Comparison of ENCODE assay signal across 8 cellular contexts in the genomic region with DNA sequence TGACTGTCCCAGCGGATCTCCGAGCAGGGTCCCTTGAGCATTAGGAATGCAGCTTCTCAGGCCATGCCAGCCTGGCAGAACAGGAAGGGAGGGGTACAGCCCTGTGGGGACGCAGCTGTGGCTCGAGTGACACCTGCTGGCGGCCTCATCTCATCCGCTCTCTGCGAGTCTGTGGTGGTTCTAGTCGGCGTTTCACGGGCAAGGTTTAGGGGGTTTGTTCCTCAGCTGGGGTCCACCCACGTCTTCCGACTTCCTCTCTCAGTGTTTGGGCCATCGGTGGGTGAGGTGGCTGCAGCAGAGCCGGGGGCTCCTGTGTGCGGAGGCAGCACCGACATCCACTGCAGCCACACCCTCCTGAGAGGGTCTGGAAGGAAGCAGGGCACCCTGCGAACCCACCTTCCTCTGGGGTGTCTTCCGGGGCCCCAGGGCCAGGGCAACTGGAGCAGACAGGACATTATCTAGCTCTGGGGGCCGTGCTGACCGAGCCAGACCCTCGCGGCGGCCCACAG. TPM values are rescaled to one million over a fixed set of nuclear protein-coding genes. Genes with fewer than 3 reads are reported as not detected.
DNase-seq lines count a peak whose midpoint lies in the region; ATAC-seq and TF ChIP-seq lines count a peak whose summit lies in the region.

No MANE protein-coding gene starts in this region.

- peak; percentile 75 for DNase-seq in A172 (ENCODE audit: low spot score)
- DNase-seq in NCI-H2196 (lab: John Stamatoyannopoulos, UW; ENCODE audit: unreplicated experiment) = peak; percentile 33
- DNase-seq in activated CD4-positive, alpha-beta T cell treated with anti-CD3 and anti-CD28 coated beads for 4 hours = peak; percentile 65 to 72
- peak; percentile 82 for DNase-seq in cerebellar cortex (ENCODE audit: low spot score)
- peak; percentile 58 to 75 (median 59) for DNase-seq in stimulated activated CD4-positive, alpha-beta T cell treated with anti-CD3 and anti-CD28 coated beads, TNF-alpha, amount 100 ng/mL, for 24 hours (ENCODE audit: low read depth in 3 of 3)

- peaks cover 0 to 2% (median under 1%) of the 10 kb centered on the region in 4 donors for H3K27me3 ChIP-seq in liver (ENCODE audit: control insufficient read depth in 4 of 4, insufficient read depth in 4 of 4, low read length in 3 of 4)

- TF ChIP-seq RAD21 in liver (IDR thresholded peaks at IDR 0.05) = peak; percentile 77 to 84

- no peak overlapping the region for H3K4me3 ChIP-seq in GM12875 (ENCODE audit: low read depth, low read length)
- H3K4me3 ChIP-seq in liver (ENCODE audit: low read depth in 1 of 3, low read length in 3 of 3) = no peak overlapping the region

- 26% methylated on average over 23 of the region's 23 CpGs for whole genome bisulfite sequencing in liver

- TF ChIP-seq CTCF in GM12875 (IDR thresholded peaks at IDR 0.05; ENCODE audit: borderline replicate concordance, insufficient read depth, low read depth, low read length) (peak; percentile 81), liver (IDR thresholded peaks at IDR 0.05; ENCODE audit: low read depth, low read length, missing input control) (peak; percentile 50)

- H3K4me1 ChIP-seq in liver (ENCODE audit: control insufficient read depth in 4 of 4, insufficient read depth in 4 of 4, low read length in 3 of 4) = peaks cover 2 to 15% (median 12%) of the 10 kb centered on the region in 4 donors

- no peak for ATAC-seq in HG03175 (IDR thresholded peaks at IDR 0.05; ENCODE audit: unreplicated experiment)

- H3K9ac ChIP-seq in liver (ENCODE audit: low read depth in 1 of 2, low read length in 2 of 2) = no peak overlapping the region

- peaks cover 0 to 5% (median 0%) of the 10 kb centered on the region in 4 donors for H3K9me3 ChIP-seq in liver (ENCODE audit: control insufficient read depth in 4 of 4, low read length in 3 of 4)

- H3K27ac ChIP-seq in liver (ENCODE audit: low read depth in 1 of 2, low read length in 2 of 2) = no peak overlapping the region

- H3K36me3 ChIP-seq in liver (ENCODE audit: control insufficient read depth in 4 of 4, insufficient read depth in 3 of 4, low read depth in 1 of 4, low read length in 3 of 4) = no peaks in the 10 kb centered on the region

TF ChIP-seq in liver, 16 proteins besides CTCF, POLR2A, EP300 and RAD21:
- TF ChIP-seq RXRA (IDR thresholded peaks at IDR 0.05) = no peak
- TF ChIP-seq JUND (IDR thresholded peaks at IDR 0.05) = no peak
- TF ChIP-seq YY1 (IDR thresholded peaks at IDR 0.05) = no peak
- TF ChIP-seq FOXA2 (IDR thresholded peaks at IDR 0.05) = no peak
- TF ChIP-seq, protein P1, sequence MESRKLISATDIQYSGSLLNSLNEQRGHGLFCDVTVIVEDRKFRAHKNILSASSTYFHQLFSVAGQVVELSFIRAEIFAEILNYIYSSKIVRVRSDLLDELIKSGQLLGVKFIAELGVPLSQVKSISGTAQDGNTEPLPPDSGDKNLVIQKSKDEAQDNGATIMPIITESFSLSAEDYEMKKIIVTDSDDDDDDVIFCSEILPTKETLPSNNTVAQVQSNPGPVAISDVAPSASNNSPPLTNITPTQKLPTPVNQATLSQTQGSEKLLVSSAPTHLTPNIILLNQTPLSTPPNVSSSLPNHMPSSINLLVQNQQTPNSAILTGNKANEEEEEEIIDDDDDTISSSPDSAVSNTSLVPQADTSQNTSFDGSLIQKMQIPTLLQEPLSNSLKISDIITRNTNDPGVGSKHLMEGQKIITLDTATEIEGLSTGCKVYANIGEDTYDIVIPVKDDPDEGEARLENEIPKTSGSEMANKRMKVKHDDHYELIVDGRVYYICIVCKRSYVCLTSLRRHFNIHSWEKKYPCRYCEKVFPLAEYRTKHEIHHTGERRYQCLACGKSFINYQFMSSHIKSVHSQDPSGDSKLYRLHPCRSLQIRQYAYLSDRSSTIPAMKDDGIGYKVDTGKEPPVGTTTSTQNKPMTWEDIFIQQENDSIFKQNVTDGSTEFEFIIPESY (IDR thresholded peaks at IDR 0.05) = no peak
- no peak for TF ChIP-seq GABPA (IDR thresholded peaks at IDR 0.05 in 1 of 2, conservative IDR thresholded peaks at IDR 0.05 in 1 of 2)
- TF ChIP-seq, protein P2, sequence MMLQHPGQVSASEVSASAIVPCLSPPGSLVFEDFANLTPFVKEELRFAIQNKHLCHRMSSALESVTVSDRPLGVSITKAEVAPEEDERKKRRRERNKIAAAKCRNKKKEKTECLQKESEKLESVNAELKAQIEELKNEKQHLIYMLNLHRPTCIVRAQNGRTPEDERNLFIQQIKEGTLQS (IDR thresholded peaks at IDR 0.05) = no peak
- TF ChIP-seq NR2F2 (IDR thresholded peaks at IDR 0.05) = no peak
- TF ChIP-seq SP1 (IDR thresholded peaks at IDR 0.05) = no peak
- TF ChIP-seq TAF1 (conservative IDR thresholded peaks at IDR 0.05) = no peak
- TF ChIP-seq, protein P3, sequence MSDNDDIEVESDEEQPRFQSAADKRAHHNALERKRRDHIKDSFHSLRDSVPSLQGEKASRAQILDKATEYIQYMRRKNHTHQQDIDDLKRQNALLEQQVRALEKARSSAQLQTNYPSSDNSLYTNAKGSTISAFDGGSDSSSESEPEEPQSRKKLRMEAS (IDR thresholded peaks at IDR 0.05) = no peak
- TF ChIP-seq, protein P4, sequence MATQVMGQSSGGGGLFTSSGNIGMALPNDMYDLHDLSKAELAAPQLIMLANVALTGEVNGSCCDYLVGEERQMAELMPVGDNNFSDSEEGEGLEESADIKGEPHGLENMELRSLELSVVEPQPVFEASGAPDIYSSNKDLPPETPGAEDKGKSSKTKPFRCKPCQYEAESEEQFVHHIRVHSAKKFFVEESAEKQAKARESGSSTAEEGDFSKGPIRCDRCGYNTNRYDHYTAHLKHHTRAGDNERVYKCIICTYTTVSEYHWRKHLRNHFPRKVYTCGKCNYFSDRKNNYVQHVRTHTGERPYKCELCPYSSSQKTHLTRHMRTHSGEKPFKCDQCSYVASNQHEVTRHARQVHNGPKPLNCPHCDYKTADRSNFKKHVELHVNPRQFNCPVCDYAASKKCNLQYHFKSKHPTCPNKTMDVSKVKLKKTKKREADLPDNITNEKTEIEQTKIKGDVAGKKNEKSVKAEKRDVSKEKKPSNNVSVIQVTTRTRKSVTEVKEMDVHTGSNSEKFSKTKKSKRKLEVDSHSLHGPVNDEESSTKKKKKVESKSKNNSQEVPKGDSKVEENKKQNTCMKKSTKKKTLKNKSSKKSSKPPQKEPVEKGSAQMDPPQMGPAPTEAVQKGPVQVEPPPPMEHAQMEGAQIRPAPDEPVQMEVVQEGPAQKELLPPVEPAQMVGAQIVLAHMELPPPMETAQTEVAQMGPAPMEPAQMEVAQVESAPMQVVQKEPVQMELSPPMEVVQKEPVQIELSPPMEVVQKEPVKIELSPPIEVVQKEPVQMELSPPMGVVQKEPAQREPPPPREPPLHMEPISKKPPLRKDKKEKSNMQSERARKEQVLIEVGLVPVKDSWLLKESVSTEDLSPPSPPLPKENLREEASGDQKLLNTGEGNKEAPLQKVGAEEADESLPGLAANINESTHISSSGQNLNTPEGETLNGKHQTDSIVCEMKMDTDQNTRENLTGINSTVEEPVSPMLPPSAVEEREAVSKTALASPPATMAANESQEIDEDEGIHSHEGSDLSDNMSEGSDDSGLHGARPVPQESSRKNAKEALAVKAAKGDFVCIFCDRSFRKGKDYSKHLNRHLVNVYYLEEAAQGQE (IDR thresholded peaks at IDR 0.05) = no peak
- TF ChIP-seq FOXA1 (IDR thresholded peaks at IDR 0.05) = no peak
- no peak for TF ChIP-seq EGR1 (IDR thresholded peaks at IDR 0.05; ENCODE audit: low read depth in 2 of 2)
- no peak for TF ChIP-seq HNF4A (conservative IDR thresholded peaks at IDR 0.05)
- no peak for TF ChIP-seq HNF4G (IDR thresholded peaks at IDR 0.05)

RNA-seq across cellular contexts. Expression of a gene that starts 33.3 kb away (rescaled TPM):
- 9.1 and 12.0 TPM in 2 replicates for total RNA-seq in A172 (2014; rRNA removed; shearing (Covaris generic))
- under 1 TPM; under 0.01 to 0.09 TPM for total RNA-seq in liver
- polyA plus RNA-seq in liver = under 1 TPM; 0.02 to 0.06 TPM
